Comparison of ENCODE assay signal across 1 cellular context in genomic region chr11:62889484-62890437, GRCh38.
TF ChIP-seq lines count a peak whose summit lies in the region.

No MANE protein-coding gene starts in this region.

TF ChIP-seq in K562, 482 proteins besides CTCF, POLR2A, EP300 and RAD21 (continued from another document and continues in another):
- TF ChIP-seq ZNF23 (CRISPR knock-in tag; IDR thresholded peaks at IDR 0.05) (peak; percentile 77; the same call in 1 of the 2 replicates), ASH1L (IDR thresholded peaks at IDR 0.05; ENCODE audit: borderline replicate concordance, low read depth, partially characterized antibody) (no peak), ZNF124 (CRISPR knock-in tag; IDR thresholded peaks at IDR 0.05) (no peak), ZNF408 (CRISPR knock-in tag; IDR thresholded peaks at IDR 0.05; ENCODE audit: low read depth) (no peak), ZNF354B (CRISPR knock-in tag; IDR thresholded peaks at IDR 0.05) (no peak; the same call in 1 of the 2 replicates), TBP (optimal IDR thresholded peaks at IDR 0.05; ENCODE audit: low read depth, low read length) (no peak), THRA (IDR thresholded peaks at IDR 0.05) (no peak), ZBTB2 (IDR thresholded peaks at IDR 0.05) (0 out of 2 replicates have a peak, but pooled peaks have one; percentile 27), MTF1 (CRISPR knock-in tag; IDR thresholded peaks at IDR 0.05; ENCODE audit: borderline replicate concordance) (no peak), C11orf30 (IDR thresholded peaks at IDR 0.05; ENCODE audit: low read depth) (no peak), ILK (tag; IDR thresholded peaks at IDR 0.05; ENCODE audit: borderline replicate concordance, low read depth) (no peak), MAZ (CRISPR knock-in tag; conservative IDR thresholded peaks at IDR 0.05 in 1 of 2, IDR thresholded peaks at IDR 0.05 in 1 of 2) (peak; percentile 41 to 60; a peak in 3 of 4 replicates), ZNF239 (CRISPR knock-in tag; IDR thresholded peaks at IDR 0.05) (no peak), PCBP1 (IDR thresholded peaks at IDR 0.05; ENCODE audit: low read depth, low read length, poor library complexity, severe bottlenecking) (no peak), ZNF592 (IDR thresholded peaks at IDR 0.05) (peak; percentile 17; the same call in 1 of the 2 replicates), BDP1 (IDR thresholded peaks at IDR 0.05; ENCODE audit: insufficient read depth, insufficient read length) (no peak), IRF1 (CRISPR knock-in tag; IDR thresholded peaks at IDR 0.05; ENCODE audit: borderline replicate concordance) (no peak), SNIP1 (IDR thresholded peaks at IDR 0.05; ENCODE audit: low read depth) (no peak), HDAC6 (IDR thresholded peaks at IDR 0.05; ENCODE audit: low read depth, low read length) (no peak), SREBF2 (CRISPR knock-in tag; IDR thresholded peaks at IDR 0.05) (no peak), CCAR2 (IDR thresholded peaks at IDR 0.05; ENCODE audit: low read depth, low read length) (no peak), ZNF384 (IDR thresholded peaks at IDR 0.05; ENCODE audit: low read depth, low read length) (peak; percentile 39; the same call in 1 of the 2 replicates), ZNF707 (CRISPR knock-in tag; conservative IDR thresholded peaks at IDR 0.05) (no peak), MECOM (CRISPR knock-in tag; IDR thresholded peaks at IDR 0.05) (peak; percentile 56; the same call in 1 of the 2 replicates), ZNF518B (CRISPR knock-in tag; IDR thresholded peaks at IDR 0.05) (no peak; the same call in 1 of the 2 replicates), GATA2 (CRISPR knock-in tag; IDR thresholded peaks at IDR 0.05) (no peak), ZNF217 (CRISPR knock-in tag; IDR thresholded peaks at IDR 0.05) (no peak), ESRRB (CRISPR knock-in tag; IDR thresholded peaks at IDR 0.05; ENCODE audit: borderline replicate concordance) (peak; percentile 62; the same call in 1 of the 2 replicates), E4F1 (CRISPR knock-in tag; IDR thresholded peaks at IDR 0.05; ENCODE audit: borderline replicate concordance) (peak; percentile 23; the same call in 1 of the 2 replicates), SRF (CRISPR knock-in tag; IDR thresholded peaks at IDR 0.05) (0 out of 4 replicates have a peak, but pooled peaks of 1 of the 2 experiments have one; percentile 54), RFX1 (IDR thresholded peaks at IDR 0.05) (no peak), GABPB1 (CRISPR knock-in tag; IDR thresholded peaks at IDR 0.05) (peak; percentile 59; the same call in 1 of the 2 replicates), SREBF1 (IDR thresholded peaks at IDR 0.05; ENCODE audit: borderline replicate concordance, low read depth, low read length) (no peak), CTCFL (IDR thresholded peaks at IDR 0.05; ENCODE audit: borderline replicate concordance, insufficient read depth, low read depth, low read length, poor library complexity, severe bottlenecking) (no peak), POLR2AphosphoS2 (IDR thresholded peaks at IDR 0.05; ENCODE audit: low read length) (peak; percentile 99), ZNF41 (CRISPR knock-in tag; conservative IDR thresholded peaks at IDR 0.05) (no peak; the same call in 1 of the 2 replicates), ZNF57 (CRISPR knock-in tag; IDR thresholded peaks at IDR 0.05) (peak; percentile 78; the same call in 1 of the 2 replicates), IRF9 (tag; IDR thresholded peaks at IDR 0.05) (no peak), CHD2 (IDR thresholded peaks at IDR 0.05; ENCODE audit: low read depth, low read length) (peak; percentile 22; the same call in 1 of the 2 replicates), ZNF668 (CRISPR knock-in tag; IDR thresholded peaks at IDR 0.05) (no peak), PML (IDR thresholded peaks at IDR 0.05; ENCODE audit: low read length) (peak; percentile 77), ZKSCAN1 (IDR thresholded peaks at IDR 0.05; ENCODE audit: low read depth, low read length) (peak; percentile 15; the same call in 1 of the 2 replicates), ZNF695 (CRISPR knock-in tag; IDR thresholded peaks at IDR 0.05) (0 out of 2 replicates have a peak, but pooled peaks have one; percentile 74), SLC30A9 (CRISPR knock-in tag; IDR thresholded peaks at IDR 0.05) (no peak), TAF1 (IDR thresholded peaks at IDR 0.05; ENCODE audit: control insufficient read depth, extremely low read depth, insufficient read depth, low read length, severe bottlenecking) (no peak), SRSF3 (IDR thresholded peaks at IDR 0.05; ENCODE audit: insufficient read depth, low read length) (no peak), ZNF174 (CRISPR knock-in tag; IDR thresholded peaks at IDR 0.05) (no peak), ARID1B (IDR thresholded peaks at IDR 0.05) (peak; percentile 86), ZNF212 (CRISPR knock-in tag; IDR thresholded peaks at IDR 0.05) (no peak; the same call in 1 of the 2 replicates), MIER1 (IDR thresholded peaks at IDR 0.05; ENCODE audit: low read depth) (no peak), ZNF551 (CRISPR knock-in tag; IDR thresholded peaks at IDR 0.05) (peak; percentile 65; the same call in 1 of the 2 replicates)
